In the genomic region with DNA sequence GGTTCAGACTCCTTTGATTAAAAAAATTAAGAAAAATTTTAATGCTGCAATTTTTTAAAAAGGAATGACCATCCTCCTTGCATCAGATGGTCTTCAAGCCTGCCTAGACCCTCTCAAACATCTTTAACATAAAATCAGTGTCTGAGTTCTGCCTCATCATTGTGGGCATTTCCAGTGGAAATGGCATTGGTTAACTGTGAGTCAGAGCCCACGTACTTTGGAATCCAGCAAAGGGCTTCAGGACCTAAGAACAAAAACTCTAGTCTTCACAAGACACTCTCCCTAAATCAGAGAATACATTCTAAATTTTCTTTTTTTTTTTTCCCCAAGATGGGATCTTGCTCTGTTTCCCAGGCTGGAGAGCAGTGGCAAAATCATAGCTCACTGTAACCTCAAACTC, we compare ENCODE assay signal across 11 cellular contexts. TPM values are rescaled to one million over a fixed set of nuclear protein-coding genes. Genes with fewer than 3 reads are reported as not detected.
DNase-seq lines count a peak whose midpoint lies in the region; ATAC-seq and TF ChIP-seq lines count a peak whose summit lies in the region.
"Had no signal": no experiment of that assay in that cellular context is flagged by ENCODE, and none has a peak within 500 bp of the region (broad histone marks: within the 10 kb centered on the region; RNA-seq: fewer than 3 reads in every experiment).

No MANE protein-coding gene starts in this region.

- no peak for ATAC-seq in heart right ventricle
- ATAC-seq in Right ventricle myocardium superior (ENCODE audit: poor library complexity) = no peak
- ATAC-seq in WTC11 = no peak
- ATAC-seq in stimulated activated naive B cell treated with anti-CD40 and anti-IgM and Interleukin-4, amounts not matched to agents 10 μg/mL and 1 μg/mL and 100 μg/mL, for 72 hours (replicated peaks) = peak; percentile 47 to 49
- ATAC-seq in HG02852 (IDR thresholded peaks at IDR 0.05; ENCODE audit: unreplicated experiment) = no peak

- no peak for DNase-seq in heart right ventricle
- no peak for DNase-seq in Right ventricle myocardium superior
- DNase-seq in WTC11 (ENCODE audit: low spot score) = no peak
- DNase-seq in fibroblast of mammary gland (ENCODE audit: low read depth) = peak; percentile 67
- no peak for DNase-seq in stimulated activated naive B cell treated with anti-CD40 and anti-IgM and Interleukin-4, amounts not matched to agents 10 μg/mL and 1 μg/mL and 100 μg/mL, for 72 hours
- no peak for DNase-seq in uterus
- DNase-seq in H7 = no peak
- DNase-seq: H9, NCI-H1417 treated with DMSO at 0.1 percent for 48 hours, WERI-Rb-1 had no signal

- H3K4me3 Mint-ChIP-seq in WTC11 = no peak overlapping the region
- peak overlapping the region; percentile 44 to 55 for H3K4me3 Mint-ChIP-seq in stimulated activated naive B cell treated with anti-CD40 and anti-IgM and Interleukin-4, amounts not matched to agents 10 μg/mL and 1 μg/mL and 100 μg/mL, for 72 hours
- H3K4me3 Mint-ChIP-seq: H9 had no signal

- intact Hi-C loops in heart right ventricle (cut with DNase I) = no loop called here
- intact Hi-C loops in Right ventricle myocardium superior (cut with DNase I) = no loop called here
- intact Hi-C loops in uterus (cut with DNase I; ENCODE audit: low total_unique reads) = no loop called here

- 0 out of 2 replicates have a peak, but pooled peaks cover 3% of the 10 kb centered on the region for H3K4me1 Mint-ChIP-seq in WTC11
- peaks cover 30 to 46% of the 10 kb centered on the region in 2 donors for H3K4me1 Mint-ChIP-seq in stimulated activated naive B cell treated with anti-CD40 and anti-IgM and Interleukin-4, amounts not matched to agents 10 μg/mL and 1 μg/mL and 100 μg/mL, for 72 hours

- POLR2A ChIA-PET in WTC11 (lab: Charles Lee) = interaction anchor here (0.8 kb wide), 1 partner anchor 8 kb away, joined by 3 read pairs; no protein-coding TSS in a partner anchor

- no peak for TF ChIP-seq POLR2A in uterus (IDR thresholded peaks at IDR 0.05)

- H3K36me3 ChIP-seq in heart right ventricle (peaks cover 0 to 99% (median 58%) of the 10 kb centered on the region in 9 donors), uterus (no peaks in the 10 kb centered on the region), H7 (replicated peaks; ENCODE audit: control insufficient read depth, insufficient read depth, low read length) (peaks cover 31% of the 10 kb centered on the region)

- TF ChIP-seq CTCF in heart right ventricle (IDR thresholded peaks at IDR 0.05) (no peak), WTC11 (IDR thresholded peaks at IDR 0.05) (no peak), fibroblast of mammary gland (conservative IDR thresholded peaks at IDR 0.05; ENCODE audit: control insufficient read depth, insufficient read depth, low read depth, low read length) (no peak), uterus (IDR thresholded peaks at IDR 0.05) (no peak)

- H3K27me3 ChIP-seq in heart right ventricle = no peaks in the 10 kb centered on the region
- no peaks in the 10 kb centered on the region for H3K27me3 ChIP-seq in uterus
- no peaks in the 10 kb centered on the region for H3K27me3 ChIP-seq in H7 (ENCODE audit: control insufficient read depth, insufficient read depth, low read length)

- peak overlapping the region in 7 of 10 donors; percentile 22 to 62 (median 50) for H3K27ac ChIP-seq in heart right ventricle
- no peak overlapping the region for H3K27ac ChIP-seq in uterus
- H3K27ac ChIP-seq: WERI-Rb-1 had no signal

- H3K4me1 ChIP-seq in heart right ventricle (peaks cover 2 to 53% (median 24%) of the 10 kb centered on the region in 9 donors), uterus (no peaks in the 10 kb centered on the region)

- CTCF ChIA-PET in WTC11 (lab: Charles Lee) = interaction anchor here (0.6 to 4.4 kb wide), 3 partner anchors 19 to 48 kb away, joined by 3 to 43 read pairs (median 3); no protein-coding TSS in a partner anchor

- 48 to 64% methylated on average over 1 of the region's 1 CpG for WGBS in heart right ventricle, 2 donors

- H3K9me3 Mint-ChIP-seq in WTC11 = no peaks in the 10 kb centered on the region
- H3K9me3 Mint-ChIP-seq in stimulated activated naive B cell treated with anti-CD40 and anti-IgM and Interleukin-4, amounts not matched to agents 10 μg/mL and 1 μg/mL and 100 μg/mL, for 72 hours = no peaks in the 10 kb centered on the region
- H3K9me3 Mint-ChIP-seq: H9 had no signal

- H3K27me3 Mint-ChIP-seq in WTC11 (ENCODE audit: low read depth) = no peaks in the 10 kb centered on the region
- H3K27me3 Mint-ChIP-seq in stimulated activated naive B cell treated with anti-CD40 and anti-IgM and Interleukin-4, amounts not matched to agents 10 μg/mL and 1 μg/mL and 100 μg/mL, for 72 hours = no peaks in the 10 kb centered on the region

- H3K4me3 ChIP-seq in heart right ventricle = no peak overlapping the region
- H3K4me3 ChIP-seq in fibroblast of mammary gland (ENCODE audit: control insufficient read depth, low read depth, low read length) = no peak overlapping the region
- H3K4me3 ChIP-seq in uterus = no peak overlapping the region
- H3K4me3 ChIP-seq in H7 (ENCODE audit: insufficient read depth, low read depth, low read length) = no peak overlapping the region

- peak overlapping the region; percentile 19; the same call in 1 of the 2 replicates for H3K27ac Mint-ChIP-seq in WTC11
- peak overlapping the region; percentile 93 for H3K27ac Mint-ChIP-seq in stimulated activated naive B cell treated with anti-CD40 and anti-IgM and Interleukin-4, amounts not matched to agents 10 μg/mL and 1 μg/mL and 100 μg/mL, for 72 hours

- H3K9me3 ChIP-seq in heart right ventricle (no peaks in the 10 kb centered on the region), uterus (no peaks in the 10 kb centered on the region)

- H3K36me3 Mint-ChIP-seq in WTC11 = peaks cover 67% of the 10 kb centered on the region
- H3K36me3 Mint-ChIP-seq in stimulated activated naive B cell treated with anti-CD40 and anti-IgM and Interleukin-4, amounts not matched to agents 10 μg/mL and 1 μg/mL and 100 μg/mL, for 72 hours = peaks cover 35 to 58% of the 10 kb centered on the region in 2 donors

TF ChIP-seq in WTC11, 78 proteins besides CTCF, POLR2A, EP300 and RAD21 (continues in another document):
- no peak for TF ChIP-seq TEAD1 (CRISPR knock-in tag; IDR thresholded peaks at IDR 0.05)
- no peak for TF ChIP-seq ZNF121 (CRISPR knock-in tag; IDR thresholded peaks at IDR 0.05)
- no peak for TF ChIP-seq MYBL2 (CRISPR knock-in tag; IDR thresholded peaks at IDR 0.05)
- no peak for TF ChIP-seq MXD4 (CRISPR knock-in tag; IDR thresholded peaks at IDR 0.05; ENCODE audit: borderline replicate concordance)
- TF ChIP-seq NR1H2 (CRISPR knock-in tag; IDR thresholded peaks at IDR 0.05) = no peak
- TF ChIP-seq OVOL2 (CRISPR knock-in tag; IDR thresholded peaks at IDR 0.05; ENCODE audit: borderline replicate concordance) = no peak
- no peak for TF ChIP-seq TP53 (CRISPR knock-in tag; IDR thresholded peaks at IDR 0.05)
- TF ChIP-seq, protein P1, sequence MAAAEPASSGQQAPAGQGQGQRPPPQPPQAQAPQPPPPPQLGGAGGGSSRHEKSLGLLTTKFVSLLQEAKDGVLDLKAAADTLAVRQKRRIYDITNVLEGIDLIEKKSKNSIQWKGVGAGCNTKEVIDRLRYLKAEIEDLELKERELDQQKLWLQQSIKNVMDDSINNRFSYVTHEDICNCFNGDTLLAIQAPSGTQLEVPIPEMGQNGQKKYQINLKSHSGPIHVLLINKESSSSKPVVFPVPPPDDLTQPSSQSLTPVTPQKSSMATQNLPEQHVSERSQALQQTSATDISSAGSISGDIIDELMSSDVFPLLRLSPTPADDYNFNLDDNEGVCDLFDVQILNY (CRISPR knock-in tag; IDR thresholded peaks at IDR 0.05) = no peak
- TF ChIP-seq, protein P2, sequence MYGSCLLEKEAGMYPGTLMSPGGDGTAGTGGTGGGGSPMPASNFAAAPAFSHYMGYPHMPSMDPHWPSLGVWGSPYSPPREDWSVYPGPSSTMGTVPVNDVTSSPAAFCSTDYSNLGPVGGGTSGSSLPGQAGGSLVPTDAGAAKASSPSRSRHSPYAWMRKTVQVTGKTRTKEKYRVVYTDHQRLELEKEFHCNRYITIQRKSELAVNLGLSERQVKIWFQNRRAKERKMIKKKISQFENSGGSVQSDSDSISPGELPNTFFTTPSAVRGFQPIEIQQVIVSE (CRISPR knock-in tag; IDR thresholded peaks at IDR 0.05; ENCODE audit: borderline replicate concordance) = no peak
- TF ChIP-seq SMAD3 (CRISPR knock-in tag; IDR thresholded peaks at IDR 0.05; ENCODE audit: borderline replicate concordance) = no peak
- TF ChIP-seq, protein P3, sequence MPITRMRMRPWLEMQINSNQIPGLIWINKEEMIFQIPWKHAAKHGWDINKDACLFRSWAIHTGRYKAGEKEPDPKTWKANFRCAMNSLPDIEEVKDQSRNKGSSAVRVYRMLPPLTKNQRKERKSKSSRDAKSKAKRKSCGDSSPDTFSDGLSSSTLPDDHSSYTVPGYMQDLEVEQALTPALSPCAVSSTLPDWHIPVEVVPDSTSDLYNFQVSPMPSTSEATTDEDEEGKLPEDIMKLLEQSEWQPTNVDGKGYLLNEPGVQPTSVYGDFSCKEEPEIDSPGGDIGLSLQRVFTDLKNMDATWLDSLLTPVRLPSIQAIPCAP (CRISPR knock-in tag; IDR thresholded peaks at IDR 0.05) = no peak
- TF ChIP-seq TEAD4 (CRISPR knock-in tag; IDR thresholded peaks at IDR 0.05) = no peak
- TF ChIP-seq, protein P4, sequence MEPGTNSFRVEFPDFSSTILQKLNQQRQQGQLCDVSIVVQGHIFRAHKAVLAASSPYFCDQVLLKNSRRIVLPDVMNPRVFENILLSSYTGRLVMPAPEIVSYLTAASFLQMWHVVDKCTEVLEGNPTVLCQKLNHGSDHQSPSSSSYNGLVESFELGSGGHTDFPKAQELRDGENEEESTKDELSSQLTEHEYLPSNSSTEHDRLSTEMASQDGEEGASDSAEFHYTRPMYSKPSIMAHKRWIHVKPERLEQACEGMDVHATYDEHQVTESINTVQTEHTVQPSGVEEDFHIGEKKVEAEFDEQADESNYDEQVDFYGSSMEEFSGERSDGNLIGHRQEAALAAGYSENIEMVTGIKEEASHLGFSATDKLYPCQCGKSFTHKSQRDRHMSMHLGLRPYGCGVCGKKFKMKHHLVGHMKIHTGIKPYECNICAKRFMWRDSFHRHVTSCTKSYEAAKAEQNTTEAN (CRISPR knock-in tag; IDR thresholded peaks at IDR 0.05) = no peak
- no peak for TF ChIP-seq SMAD4 (CRISPR knock-in tag; IDR thresholded peaks at IDR 0.05)
- TF ChIP-seq TCF7 (CRISPR knock-in tag; IDR thresholded peaks at IDR 0.05; ENCODE audit: low read depth) = no peak

RNA-seq across cellular contexts. Expression of a gene that starts 9.4 kb away (rescaled TPM):
- total RNA-seq in heart right ventricle (10 to 100 TPM; 31.0 to 55.3 (median 34.2) TPM), Right ventricle myocardium superior (34.8 TPM), WTC11 (2021) (29.9 to 32.7 TPM (median 30.3 TPM) in 3 replicates), uterus (10 to 100 TPM; 10.5 to 98.9 (median 27.5) TPM)
- polyA plus RNA-seq in heart right ventricle = 10 to 100 TPM; 22.2 to 28.7 TPM
- total RNA-seq in H7 (2014; rRNA removed; shearing (Covaris generic)) = 48.7 and 55.5 TPM in 2 replicates

RNA-seq across cellular contexts. Expression of a gene that starts 26.9 kb away (rescaled TPM):
- 100 to 1,000 TPM; 440 to 609 (median 535) TPM for total RNA-seq in heart right ventricle
- 100 to 1,000 TPM; 229 to 359 TPM for polyA plus RNA-seq in heart right ventricle
- 475 TPM for total RNA-seq in Right ventricle myocardium superior
- 266 to 274 TPM (median 268 TPM) in 3 replicates for total RNA-seq in WTC11 (2021)
- total RNA-seq in uterus = 100 to 1,000 TPM in 1 of 4 donors, 10 to 100 TPM in 3; 19.4 to 112 (median 79.8) TPM
- 368 and 419 TPM in 2 replicates for total RNA-seq in H7 (2014; rRNA removed; shearing (Covaris generic))

Comparison
In these comparisons a context has a peak if more than half of its experiments do, and no peak if none do; other contexts are left out.
1. ATAC-seq: peak in stimulated activated naive B cell treated with anti-CD40 and anti-IgM and Interleukin-4, amounts not matched to agents 10 μg/mL and 1 μg/mL and 100 μg/mL, for 72 hours (2 of 2); none in heart right ventricle (0 of 8), Right ventricle myocardium superior (single experiment), WTC11 (single experiment) and HG02852 (single experiment).
2. H3K27ac ChIP-seq: peak in heart right ventricle (7 of 10); none in uterus (0 of 2).